30 cellular contexts compared by ENCODE assay signal in genomic region chr1:68103006-68103545, GRCh38. TPM values are rescaled to one million over a fixed set of nuclear protein-coding genes. Genes with fewer than 3 reads are reported as not detected.
DNase-seq lines count a peak whose midpoint lies in the region; ATAC-seq and TF ChIP-seq lines count a peak whose summit lies in the region.
"Had no signal": no experiment of that assay in that cellular context is flagged by ENCODE, and none has a peak within 500 bp of the region (broad histone marks: within the 10 kb centered on the region; RNA-seq: fewer than 3 reads in every experiment).

No MANE protein-coding gene starts in this region.

- no peaks in the 10 kb centered on the region for H3K36me3 ChIP-seq in A673 (ENCODE audit: insufficient read depth, low read length, poor library complexity, severe bottlenecking)
- H3K36me3 ChIP-seq in ectodermal cell (ENCODE audit: control insufficient read depth, insufficient read depth, low read length): no peaks in the 10 kb centered on the region
- no peaks in the 10 kb centered on the region for H3K36me3 ChIP-seq in colonic mucosa
- H3K36me3 ChIP-seq: MG63, uterus had no signal

- no peak for ATAC-seq in sciatic nerve
- ATAC-seq in GM21619 (IDR thresholded peaks at IDR 0.05; ENCODE audit: unreplicated experiment): no peak
- no peak for ATAC-seq in GM21423 (IDR thresholded peaks at IDR 0.05; ENCODE audit: unreplicated experiment)
- ATAC-seq: activated T-cell treated with anti-CD3 and anti-CD28 coated beads, Interleukin-2, amount 50 U/mL, for 4 hours; CD8-positive, alpha-beta T cell had no signal

- H3K9me3 ChIP-seq in A673 (ENCODE audit: low read depth, low read length, poor library complexity, severe bottlenecking) (no peaks in the 10 kb centered on the region), ectodermal cell (ENCODE audit: control insufficient read depth, low read length) (no peaks in the 10 kb centered on the region), colonic mucosa (no peaks in the 10 kb centered on the region)
- H3K9me3 ChIP-seq: MG63, testis, uterus had no signal

- intact Hi-C loops in A673 (cut with micrococcal nuclease; ENCODE audit: unreplicated experiment) (no loop called here), sciatic nerve (cut with DNase I) (no loop called here), colonic mucosa (cut with DNase I) (no loop called here)

- H3K27me3 ChIP-seq in A673 (replicated peaks; ENCODE audit: insufficient read depth, low read depth, low read length, poor library complexity) (no peaks in the 10 kb centered on the region), ectodermal cell (ENCODE audit: control insufficient read depth, insufficient read depth, low read length, poor library complexity, severe bottlenecking) (no peaks in the 10 kb centered on the region), colonic mucosa (no peaks in the 10 kb centered on the region)
- H3K27me3 ChIP-seq: cardiac muscle cell, MG63, testis, uterus had no signal

- WGBS in ectodermal cell, 2 experiments: 77 to 79% methylated on average over 5 of the region's 5 CpGs

- H3K4me1 ChIP-seq in A673 (ENCODE audit: insufficient read depth, low read length, poor library complexity, severe bottlenecking) (peaks cover 3% of the 10 kb centered on the region), ectodermal cell (ENCODE audit: control insufficient read depth, insufficient read depth, low read length) (peaks cover 16% of the 10 kb centered on the region), colonic mucosa (peaks cover 3% of the 10 kb centered on the region)
- H3K4me1 ChIP-seq: testis, uterus had no signal

- TF ChIP-seq CTCF in A673 (conservative IDR thresholded peaks at IDR 0.05; ENCODE audit: low read depth, low read length) (no peak), colonic mucosa (IDR thresholded peaks at IDR 0.05) (no peak)

- no peak overlapping the region for H3K9ac ChIP-seq in colonic mucosa (ENCODE audit: low read depth in 2 of 2, low read length in 2 of 2)

- DNase-seq in A673 (ENCODE audit: low spot score): peak; percentile 41
- DNase-seq in NCI-H1417 treated with DMSO at 0.1 percent for 48 hours (lab: John Stamatoyannopoulos, UW): peak; percentile 29
- DNase-seq in NCI-H69 (lab: John Stamatoyannopoulos, UW): peak; percentile 94
- DNase-seq in sciatic nerve (ENCODE audit: low spot score): no peak
- DNase-seq in colonic mucosa: no peak
- DNase-seq: activated CD4-positive, alpha-beta T cell treated with anti-CD3 and anti-CD28 coated beads for 4 hours; activated naive CD4-positive, alpha-beta T cell treated with anti-CD3 and anti-CD28 coated beads, Interleukin-2, amount 50 U/mL, for 16 hours; activated T-cell treated with anti-CD3 and anti-CD28 coated beads, Interleukin-2, amount 50 U/mL, for 4 hours; CD8-positive, alpha-beta T cell; DMS53; foreskin fibroblast; GDM1; HFFc6; hippocampal formation; immature natural killer cell; KBM-7; mesenchymal stem cell; MG63; NCI-H187 treated with DMSO at 0.1 percent for 48 hours; NCI-H510A treated with DMSO at 0.1 percent for 48 hours; stimulated activated CD4-positive, alpha-beta T cell treated with anti-CD3 and anti-CD28 coated beads, Interleukin-2, amount 100 ng/mL, for 48 hours; stimulated activated naive CD4-positive, alpha-beta T cell treated with Interleukin-2 at 50 U/mL for 16 hours; testis; uterus had no signal

- H3K4me3 ChIP-seq in A673 (ENCODE audit: low read depth, low read length, poor library complexity, severe bottlenecking) (no peak overlapping the region), ectodermal cell (ENCODE audit: insufficient read depth, low read depth, low read length) (no peak overlapping the region), colonic mucosa (no peak overlapping the region)
- H3K4me3 ChIP-seq: cardiac muscle cell, MG63, testis, uterus had no signal

- CTCF ChIA-PET in A673 (lab: Charles Lee): no interaction called here

- BruUV-seq in A673 (replicated peaks; lab: Mats Ljungman, UMichigan): no TSS peak

- H3K27ac ChIP-seq in A673 (ENCODE audit: low read depth, low read length, poor library complexity, severe bottlenecking) (no peak overlapping the region), ectodermal cell (ENCODE audit: insufficient read depth, low read depth, low read length, poor library complexity, severe bottlenecking) (peak overlapping the region; percentile 42), colonic mucosa (no peak overlapping the region)
- H3K27ac ChIP-seq: cardiac muscle cell, testis, uterus had no signal

- POLR2A ChIA-PET in A673 (lab: Charles Lee; ENCODE audit: low non-redundant PET): no interaction called here

RNA-seq across cellular contexts. Expression of gene DIRAS3, which starts 52.6 kb away (rescaled TPM):
- 0.94 and 1.1 TPM in 2 replicates for total RNA-seq in A673 (2021)
- 1.00 TPM for polyA plus RNA-seq in ectodermal cell (2013, experiment 1 of 4)
- 1.0 TPM for polyA plus RNA-seq in ectodermal cell (2013, experiment 2 of 4)
- polyA plus RNA-seq in ectodermal cell (2013, experiment 3 of 4): 0.53 TPM
- 0.69 TPM for polyA plus RNA-seq in ectodermal cell (2013, experiment 4 of 4)
- total RNA-seq in sciatic nerve: 2.2 TPM
- under 1 TPM; 0.42 to 0.69 TPM for total RNA-seq in colonic mucosa
- total RNA-seq: activated T-cell treated with anti-CD3 and anti-CD28 coated beads, Interleukin-2, amount 50 U/mL, for 4 hours; CD8-positive, alpha-beta T cell; HT-29; T-helper 2 cell treated with Interferon-gamma antibody and Interleukin-4, amounts not matched to agents 100 ng/mL and 5 ng/mL, for 36 hours had no signal
- polyA plus RNA-seq: immature natural killer cell had no signal

Comparison
In these comparisons a context has a peak if more than half of its experiments do, and no peak if none do; other contexts are left out.
1. DNase-seq: peak in A673 (single experiment), NCI-H1417 treated with DMSO at 0.1 percent for 48 hours (single experiment) and NCI-H69 (single experiment); none in sciatic nerve (single experiment) and colonic mucosa (single experiment).